9 cellular contexts compared by ENCODE assay signal in the genomic region with DNA sequence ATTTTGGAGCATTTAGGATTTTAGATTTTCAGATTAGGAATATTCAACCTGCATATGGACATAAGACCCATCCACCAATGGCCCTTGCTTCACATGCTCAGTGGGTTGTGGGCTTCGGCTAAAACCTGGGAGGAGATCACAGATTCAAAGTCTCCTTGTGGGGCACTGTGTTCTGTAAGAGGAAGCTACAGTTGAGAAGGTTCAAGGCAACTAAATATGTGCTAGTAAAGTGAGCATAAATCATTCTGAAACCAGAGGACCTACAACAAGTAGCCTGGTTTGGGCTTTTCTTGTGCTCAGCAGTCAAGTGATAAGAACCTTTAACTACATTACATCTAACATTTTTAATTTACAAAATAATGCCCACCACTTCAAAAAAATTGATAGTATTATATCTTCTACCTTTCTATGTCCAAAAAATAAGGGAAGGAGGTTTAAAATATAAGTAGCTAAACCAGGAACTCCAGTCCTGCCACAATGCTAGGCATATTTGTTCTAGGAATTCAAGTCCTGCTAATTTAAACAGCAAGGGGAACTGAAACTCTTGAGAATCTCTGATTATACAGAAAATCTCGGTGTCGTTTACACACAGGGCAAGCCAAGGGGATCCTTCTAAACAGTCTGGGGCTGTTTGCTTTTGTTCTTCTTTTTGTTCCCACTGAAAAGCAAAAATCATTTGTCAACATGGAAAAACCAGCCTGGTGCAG. TPM values are rescaled to one million over a fixed set of nuclear protein-coding genes. Genes with fewer than 3 reads are reported as not detected.
DNase-seq lines count a peak whose midpoint lies in the region; ATAC-seq lines count a peak whose summit lies in the region.
"Had no signal": no experiment of that assay in that cellular context is flagged by ENCODE, and none has a peak within 500 bp of the region (broad histone marks: within the 10 kb centered on the region; RNA-seq: fewer than 3 reads in every experiment).

No MANE protein-coding gene starts in this region.

- CTCF ChIA-PET in CD4-positive, alpha-beta memory T cell (lab: Charles Lee; ENCODE audit: partially characterized antibody) = interaction anchor here (1.3 kb wide), 1 partner anchor 12 kb away, joined by 3 read pairs; no protein-coding TSS in a partner anchor

- no peaks in the 10 kb centered on the region for H3K9me3 Mint-ChIP-seq in CD4-positive, alpha-beta memory T cell
- H3K9me3 Mint-ChIP-seq in activated T-helper 2 cell treated with anti-CD3 and anti-CD28 coated beads, Interferon-gamma antibody, Interleukin-2, Interleukin-4, amounts not matched to agents 10 μg/mL and 5 μg/mL and 100 μg/mL, durations not matched to agents 14 hours and 24 hours and 36 hours = no peaks in the 10 kb centered on the region

- H3K27me3 ChIP-seq in CD4-positive, alpha-beta memory T cell (ENCODE audit: insufficient read depth, low read length) = no peaks in the 10 kb centered on the region
- H3K27me3 ChIP-seq: tibial artery had no signal

- POLR2A ChIA-PET in CD4-positive, alpha-beta memory T cell (lab: Charles Lee; ENCODE audit: partially characterized antibody) = interaction anchor here (1.0 to 2.4 kb wide), 3 partner anchors 13 to 34 kb away, joined by 3 to 6 read pairs (median 4); no protein-coding TSS in a partner anchor

- H3K4me1 Mint-ChIP-seq in CD4-positive, alpha-beta memory T cell = peaks cover 61 to 94% (median 81%) of the 10 kb centered on the region in 4 donors
- H3K4me1 Mint-ChIP-seq in activated T-helper 2 cell treated with anti-CD3 and anti-CD28 coated beads, Interferon-gamma antibody, Interleukin-2, Interleukin-4, amounts not matched to agents 10 μg/mL and 5 μg/mL and 100 μg/mL, durations not matched to agents 14 hours and 24 hours and 36 hours (ENCODE audit: low read depth) = peaks cover 50% of the 10 kb centered on the region

- H3K27ac ChIP-seq in CD4-positive, alpha-beta memory T cell (ENCODE audit: low read depth, low read length) = no peak overlapping the region
- H3K27ac ChIP-seq: tibial artery had no signal

- no peaks in the 10 kb centered on the region for H3K9me3 ChIP-seq in CD4-positive, alpha-beta memory T cell (ENCODE audit: control insufficient read depth in 1 of 2, low read length in 2 of 2)
- H3K9me3 ChIP-seq: tibial artery had no signal

- H3K4me1 ChIP-seq in CD4-positive, alpha-beta memory T cell (ENCODE audit: insufficient read depth, low read length) = peaks cover 90% of the 10 kb centered on the region

- peak overlapping the region in 6 of 7 donors; percentile 60 to 77 (median 63) for H3K27ac Mint-ChIP-seq in CD4-positive, alpha-beta memory T cell
- H3K27ac Mint-ChIP-seq in activated T-helper 2 cell treated with anti-CD3 and anti-CD28 coated beads, Interferon-gamma antibody, Interleukin-2, Interleukin-4, amounts not matched to agents 10 μg/mL and 5 μg/mL and 100 μg/mL, durations not matched to agents 14 hours and 24 hours and 36 hours = peak overlapping the region; percentile 15

- DNase-seq in CD4-positive, alpha-beta memory T cell = no peak
- no peak for DNase-seq in activated T-helper 2 cell treated with anti-CD3 and anti-CD28 coated beads, Interferon-gamma antibody, Interleukin-2, Interleukin-4, amounts not matched to agents 10 μg/mL and 5 μg/mL and 100 μg/mL, durations not matched to agents 14 hours and 24 hours and 36 hours (ENCODE audit: low spot score)
- DNase-seq in UCSD-AML1 (lab: John Stamatoyannopoulos, UW; ENCODE audit: unreplicated experiment) (no peak), NCI-H226 (no peak), GM19238 (ENCODE audit: insufficient read length, low spot score) (no peak), SW 1271 (lab: John Stamatoyannopoulos, UW) (no peak)
- DNase-seq: tibial artery had no signal

- peaks cover 19 to 33% of the 10 kb centered on the region in 2 donors for H3K36me3 Mint-ChIP-seq in CD4-positive, alpha-beta memory T cell
- H3K36me3 Mint-ChIP-seq in activated T-helper 2 cell treated with anti-CD3 and anti-CD28 coated beads, Interferon-gamma antibody, Interleukin-2, Interleukin-4, amounts not matched to agents 10 μg/mL and 5 μg/mL and 100 μg/mL, durations not matched to agents 14 hours and 24 hours and 36 hours (ENCODE audit: low read depth) = peaks cover 40% of the 10 kb centered on the region

- peak; percentile 57 for ATAC-seq in GM19397 (IDR thresholded peaks at IDR 0.05; ENCODE audit: unreplicated experiment)
- ATAC-seq in HG03108 (IDR thresholded peaks at IDR 0.05; ENCODE audit: unreplicated experiment) = peak; percentile 63

- H3K36me3 ChIP-seq in CD4-positive, alpha-beta memory T cell (ENCODE audit: insufficient read depth, low read length) = no peaks in the 10 kb centered on the region

- no peak overlapping the region for H3K4me3 ChIP-seq in CD4-positive, alpha-beta memory T cell (ENCODE audit: low read length in 2 of 2)
- H3K4me3 ChIP-seq: tibial artery had no signal

- H3K4me3 Mint-ChIP-seq in CD4-positive, alpha-beta memory T cell = peak overlapping the region in 5 of 8 donors; percentile 14 to 65 (median 49)
- H3K4me3 Mint-ChIP-seq in activated T-helper 2 cell treated with anti-CD3 and anti-CD28 coated beads, Interferon-gamma antibody, Interleukin-2, Interleukin-4, amounts not matched to agents 10 μg/mL and 5 μg/mL and 100 μg/mL, durations not matched to agents 14 hours and 24 hours and 36 hours (ENCODE audit: low read depth) = no peak overlapping the region

- H3K27me3 Mint-ChIP-seq in CD4-positive, alpha-beta memory T cell = no peaks in the 10 kb centered on the region
- H3K27me3 Mint-ChIP-seq in activated T-helper 2 cell treated with anti-CD3 and anti-CD28 coated beads, Interferon-gamma antibody, Interleukin-2, Interleukin-4, amounts not matched to agents 10 μg/mL and 5 μg/mL and 100 μg/mL, durations not matched to agents 14 hours and 24 hours and 36 hours (ENCODE audit: low read depth) = no peaks in the 10 kb centered on the region

- intact Hi-C loops in CD4-positive, alpha-beta memory T cell (cut with micrococcal nuclease) = loop anchor here (2.0 kb wide), 1 partner anchor 15 kb away; no protein-coding TSS in a partner anchor
- intact Hi-C loops in activated T-helper 2 cell treated with anti-CD3 and anti-CD28 coated beads, Interferon-gamma antibody, Interleukin-2, Interleukin-4, amounts not matched to agents 10 μg/mL and 5 μg/mL and 100 μg/mL, durations not matched to agents 14 hours and 24 hours and 36 hours (cut with micrococcal nuclease) = loop anchor here (2.0 kb wide), 1 partner anchor 23 kb away; no protein-coding TSS in a partner anchor

RNA-seq across cellular contexts. Expression of a gene that starts 36.6 kb away (rescaled TPM):
- total RNA-seq in CD4-positive, alpha-beta memory T cell = 10 to 100 TPM; 68.0 to 68.4 TPM
- polyA plus RNA-seq in CD4-positive, alpha-beta memory T cell = 10 to 100 TPM; 35.2 to 72.3 TPM
- total RNA-seq in activated T-helper 2 cell treated with anti-CD3 and anti-CD28 coated beads, Interferon-gamma antibody, Interleukin-2, Interleukin-4, amounts not matched to agents 10 μg/mL and 5 μg/mL and 100 μg/mL, durations not matched to agents 14 hours and 24 hours and 36 hours = 38.2 and 38.3 TPM in 2 replicates
